ENCODE assay signal across 2 cellular contexts in genomic region chr2:128394004-128394730, GRCh38.
TF ChIP-seq lines count a peak whose summit lies in the region.

No MANE protein-coding gene starts in this region.

TF ChIP-seq in H1, 55 proteins besides CTCF, POLR2A, EP300 and RAD21:
- TF ChIP-seq, protein P1, sequence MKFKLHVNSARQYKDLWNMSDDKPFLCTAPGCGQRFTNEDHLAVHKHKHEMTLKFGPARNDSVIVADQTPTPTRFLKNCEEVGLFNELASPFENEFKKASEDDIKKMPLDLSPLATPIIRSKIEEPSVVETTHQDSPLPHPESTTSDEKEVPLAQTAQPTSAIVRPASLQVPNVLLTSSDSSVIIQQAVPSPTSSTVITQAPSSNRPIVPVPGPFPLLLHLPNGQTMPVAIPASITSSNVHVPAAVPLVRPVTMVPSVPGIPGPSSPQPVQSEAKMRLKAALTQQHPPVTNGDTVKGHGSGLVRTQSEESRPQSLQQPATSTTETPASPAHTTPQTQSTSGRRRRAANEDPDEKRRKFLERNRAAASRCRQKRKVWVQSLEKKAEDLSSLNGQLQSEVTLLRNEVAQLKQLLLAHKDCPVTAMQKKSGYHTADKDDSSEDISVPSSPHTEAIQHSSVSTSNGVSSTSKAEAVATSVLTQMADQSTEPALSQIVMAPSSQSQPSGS (IDR thresholded peaks at IDR 0.05; ENCODE audit: low read length), result no peak
- peak; percentile 62 for TF ChIP-seq MAFK (IDR thresholded peaks at IDR 0.05; ENCODE audit: low read depth, low read length)

TF ChIP-seq in SK-N-SH, 30 proteins besides CTCF, POLR2A, EP300 and RAD21 (continued from another document):
- TF ChIP-seq MAX (IDR thresholded peaks at IDR 0.05; ENCODE audit: low read depth), result no peak
- no peak for TF ChIP-seq POLR2AphosphoS5 (IDR thresholded peaks at IDR 0.05; ENCODE audit: low read depth, low read length)
- TF ChIP-seq, protein P2, sequence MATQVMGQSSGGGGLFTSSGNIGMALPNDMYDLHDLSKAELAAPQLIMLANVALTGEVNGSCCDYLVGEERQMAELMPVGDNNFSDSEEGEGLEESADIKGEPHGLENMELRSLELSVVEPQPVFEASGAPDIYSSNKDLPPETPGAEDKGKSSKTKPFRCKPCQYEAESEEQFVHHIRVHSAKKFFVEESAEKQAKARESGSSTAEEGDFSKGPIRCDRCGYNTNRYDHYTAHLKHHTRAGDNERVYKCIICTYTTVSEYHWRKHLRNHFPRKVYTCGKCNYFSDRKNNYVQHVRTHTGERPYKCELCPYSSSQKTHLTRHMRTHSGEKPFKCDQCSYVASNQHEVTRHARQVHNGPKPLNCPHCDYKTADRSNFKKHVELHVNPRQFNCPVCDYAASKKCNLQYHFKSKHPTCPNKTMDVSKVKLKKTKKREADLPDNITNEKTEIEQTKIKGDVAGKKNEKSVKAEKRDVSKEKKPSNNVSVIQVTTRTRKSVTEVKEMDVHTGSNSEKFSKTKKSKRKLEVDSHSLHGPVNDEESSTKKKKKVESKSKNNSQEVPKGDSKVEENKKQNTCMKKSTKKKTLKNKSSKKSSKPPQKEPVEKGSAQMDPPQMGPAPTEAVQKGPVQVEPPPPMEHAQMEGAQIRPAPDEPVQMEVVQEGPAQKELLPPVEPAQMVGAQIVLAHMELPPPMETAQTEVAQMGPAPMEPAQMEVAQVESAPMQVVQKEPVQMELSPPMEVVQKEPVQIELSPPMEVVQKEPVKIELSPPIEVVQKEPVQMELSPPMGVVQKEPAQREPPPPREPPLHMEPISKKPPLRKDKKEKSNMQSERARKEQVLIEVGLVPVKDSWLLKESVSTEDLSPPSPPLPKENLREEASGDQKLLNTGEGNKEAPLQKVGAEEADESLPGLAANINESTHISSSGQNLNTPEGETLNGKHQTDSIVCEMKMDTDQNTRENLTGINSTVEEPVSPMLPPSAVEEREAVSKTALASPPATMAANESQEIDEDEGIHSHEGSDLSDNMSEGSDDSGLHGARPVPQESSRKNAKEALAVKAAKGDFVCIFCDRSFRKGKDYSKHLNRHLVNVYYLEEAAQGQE (IDR thresholded peaks at IDR 0.05; ENCODE audit: low read depth, low read length), result no peak
- TF ChIP-seq RFX5 (IDR thresholded peaks at IDR 0.05; ENCODE audit: low read length), result no peak
- TF ChIP-seq PBX3 (IDR thresholded peaks at IDR 0.05), result no peak
